ENCODE assay signal across 8 cellular contexts in genomic region chr1:236156512-236157208, GRCh38. TPM values are rescaled to one million over a fixed set of nuclear protein-coding genes. Genes with fewer than 3 reads are reported as not detected.
DNase-seq lines count a peak whose midpoint lies in the region; ATAC-seq and TF ChIP-seq lines count a peak whose summit lies in the region.

No MANE protein-coding gene starts in this region.

- H3K9me3 Mint-ChIP-seq in activated T-cell treated with anti-CD3 and anti-CD28 coated beads, Interleukin-2, amount 50 U/mL, for 24 hours = peaks cover 13% of the 10 kb centered on the region

- H2BK12ac ChIP-seq in mesenchymal stem cell (ENCODE audit: low read length in 2 of 2) = no peak overlapping the region

- H3K9me3 ChIP-seq in upper lobe of left lung (peaks cover 0 to 9% (median 6%) of the 10 kb centered on the region in 4 donors), mesenchymal stem cell (ENCODE audit: control insufficient read depth, low read length) (peaks cover 8% of the 10 kb centered on the region)

- ATAC-seq in GM21423 (IDR thresholded peaks at IDR 0.05; ENCODE audit: unreplicated experiment) (peak; percentile 78), HG03558 (IDR thresholded peaks at IDR 0.05; ENCODE audit: extremely low read depth, unreplicated experiment) (peak; percentile 76), upper lobe of left lung (ENCODE audit: low FRiP score in 2 of 2) (peak; percentile 60 to 76)

- peaks cover 48% of the 10 kb centered on the region for H3K79me1 ChIP-seq in mesenchymal stem cell (replicated peaks; ENCODE audit: low read length, poor library complexity, severe bottlenecking)

- H3K27ac Mint-ChIP-seq in activated T-cell treated with anti-CD3 and anti-CD28 coated beads, Interleukin-2, amount 50 U/mL, for 24 hours = peak overlapping the region; percentile 42

- no peak overlapping the region for H2BK15ac ChIP-seq in mesenchymal stem cell (ENCODE audit: low read depth, poor library complexity, severe bottlenecking)

- H4K91ac ChIP-seq in mesenchymal stem cell (ENCODE audit: low read length) = no peak overlapping the region

- H3K4me1 Mint-ChIP-seq in activated T-cell treated with anti-CD3 and anti-CD28 coated beads, Interleukin-2, amount 50 U/mL, for 24 hours (ENCODE audit: low read depth) = peaks cover 42% of the 10 kb centered on the region

- H3K36me3 ChIP-seq in upper lobe of left lung (no peaks in the 10 kb centered on the region), mesenchymal stem cell (ENCODE audit: control insufficient read depth in 1 of 2, insufficient read depth in 2 of 2, low read depth in 1 of 2, low read length in 2 of 2) (peaks cover 0 to 25% of the 10 kb centered on the region in 2 experiments)

- H2BK120ac ChIP-seq in mesenchymal stem cell (ENCODE audit: low read depth, low read length) = no peak overlapping the region

- no peak overlapping the region for H3K14ac ChIP-seq in mesenchymal stem cell (ENCODE audit: low read length in 2 of 2)

- no peak overlapping the region for H2AFZ ChIP-seq in mesenchymal stem cell (ENCODE audit: low read depth, low read length)

- no peak for TF ChIP-seq CTCF in GM13977 (IDR thresholded peaks at IDR 0.05; ENCODE audit: extremely low read depth, insufficient read depth, missing control alignments)
- no peak for TF ChIP-seq CTCF in upper lobe of left lung (IDR thresholded peaks at IDR 0.05)

- H4K8ac ChIP-seq in mesenchymal stem cell (ENCODE audit: low read length) = no peak overlapping the region

- no peak overlapping the region for H3K23ac ChIP-seq in mesenchymal stem cell (ENCODE audit: low read length in 2 of 2)

- no peak overlapping the region for H3K4ac ChIP-seq in mesenchymal stem cell (ENCODE audit: low read depth in 1 of 2, low read length in 2 of 2)

- H3K18ac ChIP-seq in mesenchymal stem cell (ENCODE audit: low read depth in 1 of 2, low read length in 2 of 2) = no peak overlapping the region

- H3K27me3 ChIP-seq in upper lobe of left lung (no peaks in the 10 kb centered on the region), mesenchymal stem cell (ENCODE audit: control insufficient read depth in 1 of 2, insufficient read depth in 1 of 2, low read length in 2 of 2) (no peaks in the 10 kb centered on the region)

- no peak overlapping the region for H2BK5ac ChIP-seq in mesenchymal stem cell (ENCODE audit: low read depth, low read length, poor library complexity, severe bottlenecking)

- no peak overlapping the region for H3K4me3 Mint-ChIP-seq in activated T-cell treated with anti-CD3 and anti-CD28 coated beads, Interleukin-2, amount 50 U/mL, for 24 hours

- no peaks in the 10 kb centered on the region for H3K27me3 Mint-ChIP-seq in activated T-cell treated with anti-CD3 and anti-CD28 coated beads, Interleukin-2, amount 50 U/mL, for 24 hours

- in situ Hi-C loops in GM13977 (cut with MboI; ENCODE audit: low pct_unique_long_range_greater_than_20kb, low sequenced_read_pairs, unreplicated experiment) = no loop called here

- H3K4me2 ChIP-seq in mesenchymal stem cell (ENCODE audit: low read length, poor library complexity, severe bottlenecking) = no peak overlapping the region

- no peak overlapping the region for H2AK5ac ChIP-seq in mesenchymal stem cell (ENCODE audit: low read length, severe bottlenecking)

- H3K36me3 Mint-ChIP-seq in activated T-cell treated with anti-CD3 and anti-CD28 coated beads, Interleukin-2, amount 50 U/mL, for 24 hours (ENCODE audit: low read depth) = peaks cover 11% of the 10 kb centered on the region

- no peak for TF ChIP-seq POLR2A in upper lobe of left lung (IDR thresholded peaks at IDR 0.05)

- no peak for TF ChIP-seq EP300 in upper lobe of left lung (IDR thresholded peaks at IDR 0.05)

- H3K4me1 ChIP-seq in upper lobe of left lung (peaks cover 0 to 3% (median 0%) of the 10 kb centered on the region in 4 donors), mesenchymal stem cell (ENCODE audit: control insufficient read depth, insufficient read depth, low read depth, low read length) (peaks cover 8% of the 10 kb centered on the region)

- no peak overlapping the region for H3K9ac ChIP-seq in mesenchymal stem cell (ENCODE audit: low read length)

- peak; percentile 91 for DNase-seq in GM13977 (ENCODE audit: low spot score)
- DNase-seq in activated T-cell treated with anti-CD3 and anti-CD28 coated beads, Interleukin-2, amount 50 U/mL, for 24 hours = peak; percentile 48
- peak in 1 of 2 donors; percentile 63 for DNase-seq in upper lobe of left lung
- DNase-seq in DMS 273 (lab: John Stamatoyannopoulos, UW; ENCODE audit: unreplicated experiment) = no peak
- no peak for DNase-seq in GM03348 (ENCODE audit: low spot score)
- DNase-seq in mesenchymal stem cell = no peak

- WGBS in upper lobe of left lung, 2 donors = 73 to 75% methylated on average over 8 to 18 of the region's 18 CpGs
- 94% methylated on average over 18 of the region's 18 CpGs for WGBS in mesenchymal stem cell

- H3K4me3 ChIP-seq in upper lobe of left lung (no peak overlapping the region), mesenchymal stem cell (ENCODE audit: insufficient read depth in 1 of 2, low read depth in 1 of 2, low read length in 2 of 2) (no peak overlapping the region)

- H3K27ac ChIP-seq in upper lobe of left lung (peak overlapping the region in 1 of 4 donors; percentile 63), mesenchymal stem cell (ENCODE audit: low read length, poor library complexity, severe bottlenecking) (no peak overlapping the region)

RNA-seq across cellular contexts. Expression of gene GPR137B, which starts 14.3 kb away (rescaled TPM):
- 10 to 100 TPM; 14.0 to 31.8 (median 26.9) TPM for total RNA-seq in upper lobe of left lung
- polyA plus RNA-seq in mesenchymal stem cell (2013, experiment 1 of 2) = 20.6 TPM
- polyA plus RNA-seq in mesenchymal stem cell (2013, experiment 2 of 2) = 20.8 TPM

Comparison
In these comparisons a context has a peak if more than half of its experiments do, and no peak if none do; other contexts are left out.
1. DNase-seq: peak in GM13977 (single experiment) and activated T-cell treated with anti-CD3 and anti-CD28 coated beads, Interleukin-2, amount 50 U/mL, for 24 hours (single experiment); none in DMS 273 (single experiment), GM03348 (single experiment) and mesenchymal stem cell (single experiment).
2. Peak in every context shown above with its lines, with median percentiles within 50 percentile points of each other: ATAC-seq.